9 cellular contexts compared by ENCODE assay signal in genomic region chr7:127758845-127759244, GRCh38.
"Had no signal": no experiment of that assay in that cellular context is flagged by ENCODE, and none has a peak within 500 bp of the region (broad histone marks: within the 10 kb centered on the region; RNA-seq: fewer than 3 reads in every experiment).

No MANE protein-coding gene starts in this region.

- ATAC-seq: HCT116 had no signal

- FAIRE-seq: HTR-8/SVneo had no signal

- H3K27ac Mint-ChIP-seq: HFFc6 had no signal

- H3K9me3 Mint-ChIP-seq: HFFc6, IgD-negative memory B cell had no signal

- H3K4me3 Mint-ChIP-seq: HFFc6, IgD-negative memory B cell had no signal

- H3K27ac ChIP-seq: GM23248 had no signal

- H3K9me3 ChIP-seq: HAP-1 had no signal

- H3K27me3 Mint-ChIP-seq: IgD-negative memory B cell had no signal

- H3K4me3 ChIP-seq: GM23248, HAP-1 had no signal

- DNase-seq: GM23248, GOT3, H7, HFFc6, KG1 had no signal

- H3K36me3 ChIP-seq: HAP-1 had no signal

- H3K4me1 ChIP-seq: HAP-1 had no signal
